12 cellular contexts compared by ENCODE assay signal in the genomic region with DNA sequence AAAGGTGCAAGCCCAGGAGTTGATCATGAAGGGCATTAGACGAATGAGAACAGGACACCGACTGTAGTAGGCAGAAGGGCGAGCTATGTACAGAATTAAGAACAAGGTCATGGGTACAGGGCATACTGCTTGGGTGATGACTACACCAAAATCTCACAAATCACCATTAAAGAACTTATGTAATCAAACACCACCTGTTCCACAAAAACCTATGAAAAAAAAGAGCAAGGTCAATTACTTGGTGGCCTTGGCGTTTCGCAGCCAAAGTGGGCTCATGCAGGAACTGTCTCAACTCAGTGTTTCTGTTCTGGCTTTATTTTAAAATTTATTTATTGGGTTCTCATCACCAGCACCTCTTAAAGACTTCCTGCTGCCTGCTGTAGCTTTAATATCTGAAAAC. TPM values are rescaled to one million over a fixed set of nuclear protein-coding genes. Genes with fewer than 3 reads are reported as not detected.
DNase-seq lines count a peak whose midpoint lies in the region; ATAC-seq and TF ChIP-seq lines count a peak whose summit lies in the region.
"Had no signal": no experiment of that assay in that cellular context is flagged by ENCODE, and none has a peak within 500 bp of the region (broad histone marks: within the 10 kb centered on the region; RNA-seq: fewer than 3 reads in every experiment).

No MANE protein-coding gene starts in this region.

- no peaks in the 10 kb centered on the region for H3K27me3 Mint-ChIP-seq in nephron progenitor cell (ENCODE audit: low read depth, poor library complexity)

- ATAC-seq in heart left ventricle (no peak), left ventricle myocardium superior (no peak), upper lobe of left lung (ENCODE audit: low FRiP score in 2 of 2) (no peak), HG02610 (IDR thresholded peaks at IDR 0.05; ENCODE audit: unreplicated experiment) (no peak), HG03280 (IDR thresholded peaks at IDR 0.05; ENCODE audit: unreplicated experiment) (no peak)
- ATAC-seq: left lung had no signal

- peaks cover 4 to 62% (median 44%) of the 10 kb centered on the region in 12 donors for H3K4me1 ChIP-seq in heart left ventricle
- peaks cover 8 to 40% of the 10 kb centered on the region in 2 donors for H3K4me1 ChIP-seq in ascending aorta
- peaks cover 31 to 55% (median 45%) of the 10 kb centered on the region in 4 donors for H3K4me1 ChIP-seq in upper lobe of left lung

- H3K36me3 Mint-ChIP-seq in nephron progenitor cell (ENCODE audit: low read depth): no peaks in the 10 kb centered on the region

- TF ChIP-seq EP300 in upper lobe of left lung (IDR thresholded peaks at IDR 0.05): no peak

- peak overlapping the region in 10 of 12 donors; percentile 94 to 99 (median 98) for H3K27ac ChIP-seq in heart left ventricle
- peak overlapping the region; percentile 96 to 97 for H3K27ac ChIP-seq in ascending aorta
- peak overlapping the region in 3 of 4 donors; percentile 92 to 99 (median 98) for H3K27ac ChIP-seq in upper lobe of left lung

- DNase-seq in heart left ventricle (no peak), left ventricle myocardium superior (no peak), ascending aorta (ENCODE audit: low spot score in 2 of 2) (no peak), nephron progenitor cell (no peak), upper lobe of left lung (no peak), NCI-H82 (lab: John Stamatoyannopoulos, UW) (no peak)
- DNase-seq: activated CD4-positive, CD25-positive, alpha-beta regulatory T cell; left lung; right cardiac atrium had no signal

- H3K4me3 ChIP-seq in heart left ventricle: peak overlapping the region in 4 of 12 donors; percentile 69 to 92 (median 82)
- H3K4me3 ChIP-seq in ascending aorta: peak overlapping the region in 1 of 2 donors; percentile 88
- H3K4me3 ChIP-seq in upper lobe of left lung: no peak overlapping the region

- no peaks in the 10 kb centered on the region for H3K27me3 ChIP-seq in heart left ventricle
- no peaks in the 10 kb centered on the region for H3K27me3 ChIP-seq in ascending aorta
- H3K27me3 ChIP-seq in upper lobe of left lung: no peaks in the 10 kb centered on the region
- H3K27me3 ChIP-seq: left lung had no signal

- H3K4me1 Mint-ChIP-seq in nephron progenitor cell: peaks cover 57% of the 10 kb centered on the region

- peak overlapping the region; percentile 92 for H3K4me3 Mint-ChIP-seq in nephron progenitor cell

- TF ChIP-seq POLR2A in heart left ventricle (IDR thresholded peaks at IDR 0.05) (no peak), upper lobe of left lung (IDR thresholded peaks at IDR 0.05) (no peak)

- 38 to 74% (median 67%) methylated on average over 5 of the region's 5 CpGs for WGBS in heart left ventricle, 4 donors
- 77 to 80% methylated on average over 5 of the region's 5 CpGs for WGBS in upper lobe of left lung, 2 donors

- intact Hi-C loops in heart left ventricle (cut with DNase I) (loop anchor here in 7 of 10 donors (5.0 to 10.0 kb wide), 9 partner anchors 35 to 235 kb away; partner anchors contain the start of genes SGO1 (in 4 of the 7) and RAB5A (in 2 of the 7)), left ventricle myocardium superior (cut with micrococcal nuclease) (no loop called here), ascending aorta (cut with DNase I) (loop anchor here (5.0 to 10.0 kb wide), 2 partner anchors 35 to 618 kb away; no protein-coding TSS in a partner anchor)

- TF ChIP-seq CTCF in heart left ventricle (IDR thresholded peaks at IDR 0.05): no peak
- TF ChIP-seq CTCF in ascending aorta (IDR thresholded peaks at IDR 0.05): no peak
- no peak for TF ChIP-seq CTCF in nephron progenitor cell (IDR thresholded peaks at IDR 0.05)
- no peak for TF ChIP-seq CTCF in upper lobe of left lung (IDR thresholded peaks at IDR 0.05)

- H3K9me3 Mint-ChIP-seq in nephron progenitor cell: no peaks in the 10 kb centered on the region

- no peak overlapping the region for H3K27ac Mint-ChIP-seq in nephron progenitor cell

- H3K9me3 ChIP-seq in heart left ventricle: no peaks in the 10 kb centered on the region
- no peaks in the 10 kb centered on the region for H3K9me3 ChIP-seq in ascending aorta
- no peaks in the 10 kb centered on the region for H3K9me3 ChIP-seq in upper lobe of left lung
- H3K9me3 ChIP-seq: left lung had no signal

- H3K36me3 ChIP-seq in heart left ventricle: no peaks in the 10 kb centered on the region
- H3K36me3 ChIP-seq in ascending aorta: no peaks in the 10 kb centered on the region
- no peaks in the 10 kb centered on the region for H3K36me3 ChIP-seq in upper lobe of left lung
- H3K36me3 ChIP-seq: left lung had no signal

RNA-seq across cellular contexts. Expression of gene KAT2B, which starts 2.1 kb away (rescaled TPM):
- 10 to 100 TPM; 45.9 to 82.8 (median 70.2) TPM for total RNA-seq in heart left ventricle
- 10 to 100 TPM; 19.4 to 26.2 TPM for polyA plus RNA-seq in heart left ventricle
- 111 TPM for total RNA-seq in left ventricle myocardium superior
- total RNA-seq in ascending aorta: 10.5 TPM
- 10 to 100 TPM; 19.3 to 58.9 (median 31.9) TPM for total RNA-seq in upper lobe of left lung

RNA-seq across cellular contexts. Expression of gene PP2D1, which starts 30.3 kb away (rescaled TPM):
- total RNA-seq in heart left ventricle (not detected), left ventricle myocardium superior (not detected), ascending aorta (not detected), upper lobe of left lung (not detected)
- not detected for polyA plus RNA-seq in heart left ventricle
- total RNA-seq: astrocyte, left lung, right cardiac atrium had no signal
- polyA plus RNA-seq: right cardiac atrium had no signal
